8 cellular contexts compared by ENCODE assay signal in genomic region chr2:127885341-127885740, GRCh38. TPM values are rescaled to one million over a fixed set of nuclear protein-coding genes. Genes with fewer than 3 reads are reported as not detected.
DNase-seq lines count a peak whose midpoint lies in the region; ATAC-seq, FAIRE-seq and TF ChIP-seq lines count a peak whose summit lies in the region.
"Not testable (repeated sequence)": the region's sequence is repeated elsewhere in the genome, so short reads cannot be mapped to it uniquely, and the experiment has no call there.

No MANE protein-coding gene starts in this region.

- not testable (repeated sequence) for H3F3A ChIP-seq in OCI-LY1 (ENCODE audit: insufficient read depth, low read length)

- ATAC-seq in GM19438 (IDR thresholded peaks at IDR 0.05; ENCODE audit: low read depth, unreplicated experiment) (peak; percentile 17), HG03097 (IDR thresholded peaks at IDR 0.05; ENCODE audit: low FRiP score, unreplicated experiment) (peak; percentile 14)

- H3K4me1 ChIP-seq in OCI-LY1 (ENCODE audit: insufficient read depth, low read length, severe bottlenecking) (peaks cover 25% of the 10 kb centered on the region), small intestine (ENCODE audit: control insufficient read depth in 2 of 2, insufficient read depth in 1 of 2, low read depth in 1 of 2, low read length in 1 of 2) (peaks cover 0 to 12% of the 10 kb centered on the region in 2 donors)

- H3K27me3 ChIP-seq in OCI-LY1 (ENCODE audit: insufficient read depth, low read length); small intestine (ENCODE audit: control insufficient read depth in 2 of 2, insufficient read depth in 2 of 2, low read length in 2 of 2): not testable (repeated sequence)

- not testable (repeated sequence) for TF ChIP-seq CTCF in AG04449 (IDR thresholded peaks at IDR 0.05; ENCODE audit: insufficient read depth, low read length, missing control alignments); OCI-LY1 (IDR thresholded peaks at IDR 0.05; ENCODE audit: low read length)

- not testable (repeated sequence) for H4K20me1 ChIP-seq in OCI-LY1 (ENCODE audit: insufficient read depth, low read length)

- peak overlapping the region; percentile 96 for H3K4me2 ChIP-seq in OCI-LY1 (ENCODE audit: low read length)

- not testable (repeated sequence) for DNase-seq in AG04449 (ENCODE audit: low read depth, low spot score); small intestine
- DNase-seq in activated CD8-positive, alpha-beta memory T cell treated with anti-CD3 and anti-CD28 coated beads for 24 hours: peak; percentile 70
- peak; percentile 41 for DNase-seq in dermis blood vessel endothelial cell
- peak; percentile 61 for DNase-seq in left kidney (ENCODE audit: low read depth, low spot score)

- 0 to 1% methylated on average over 6 to 35 of the region's 48 CpGs; no CpG with 5 or more reads in 1 of the 3 donors for WGBS in small intestine, 3 donors

- H2AFZ ChIP-seq in OCI-LY1 (ENCODE audit: low read length): not testable (repeated sequence)

- not testable (repeated sequence) for FAIRE-seq in small intestine (lab: Jason Lieb, UNC)

- H3K79me2 ChIP-seq in OCI-LY1 (ENCODE audit: insufficient read depth, low read length): peaks cover 29% of the 10 kb centered on the region

- not testable (repeated sequence) for H3K27ac ChIP-seq in OCI-LY1 (ENCODE audit: low read depth, low read length, poor library complexity, severe bottlenecking)
- peak overlapping the region in 1 of 2 donors; percentile 50 for H3K27ac ChIP-seq in small intestine (ENCODE audit: low read depth in 1 of 2, low read length in 1 of 2)

- POLR2A ChIA-PET in AG04449 (lab: Yijun Ruan, JAX): not testable (repeated sequence)

- CTCF ChIA-PET in AG04449 (lab: Yijun Ruan, JAX): not testable (repeated sequence)

- not testable (repeated sequence) for H3K9me2 ChIP-seq in OCI-LY1 (ENCODE audit: low read depth, low read length)

- peak overlapping the region; percentile 85 for H3K9ac ChIP-seq in OCI-LY1 (ENCODE audit: low read length)

- not testable (repeated sequence) for H3K9me3 ChIP-seq in OCI-LY1 (ENCODE audit: low read length); small intestine (ENCODE audit: control insufficient read depth, low read depth)

- H3K4me3 ChIP-seq in AG04449 (ENCODE audit: low read depth, low read length) (peak overlapping the region; percentile 58), OCI-LY1 (ENCODE audit: low read depth, low read length, poor library complexity, severe bottlenecking) (peak overlapping the region; percentile 79), small intestine (ENCODE audit: low read depth in 1 of 2, low read length in 2 of 2) (peak overlapping the region; percentile 23 to 62)

- peaks cover 37% of the 10 kb centered on the region for H3K36me3 ChIP-seq in OCI-LY1 (ENCODE audit: insufficient read depth, low read length)
- H3K36me3 ChIP-seq in small intestine (ENCODE audit: control insufficient read depth in 2 of 2, insufficient read depth in 2 of 2, low read length in 2 of 2): not testable (repeated sequence)

RNA-seq across cellular contexts. Expression of gene AMMECR1L, which starts 0.4 kb away (rescaled TPM):
- 20.1 and 20.6 TPM in 2 replicates for total RNA-seq in dermis blood vessel endothelial cell
- 10 to 100 TPM in 1 of 3 donors, 1 to 10 TPM in 2; 8.2 to 10.1 (median 8.4) TPM for polyA plus RNA-seq in small intestine

RNA-seq across cellular contexts. Expression of gene POLR2D, which starts 27.4 kb away (rescaled TPM):
- 25.0 and 35.6 TPM in 2 replicates for total RNA-seq in dermis blood vessel endothelial cell
- polyA plus RNA-seq in small intestine: 10 to 100 TPM in 1 of 3 donors, 1 to 10 TPM in 2; 5.6 to 15.9 (median 9.5) TPM
